In genomic region chr12:40287369-40287975, GRCh38 we compare ENCODE assay signal across 25 cellular contexts.
A peak's percentile ranks its signal among the peaks of the same experiment; 100 is the strongest.
DNase-seq lines count a peak whose midpoint lies in the region; ATAC-seq, FAIRE-seq and TF ChIP-seq lines count a peak whose summit lies in the region.
"Had no signal": no experiment of that assay in that cellular context is flagged by ENCODE, and none has a peak within 500 bp of the region (broad histone marks: within the 10 kb centered on the region; RNA-seq: fewer than 3 reads in every experiment).

No MANE protein-coding gene starts in this region.

- ATAC-seq in A549 (no peak; a peak in 2 of 6 replicates), HepG2 (no peak), T-cell (replicated peaks in 1 of 4) (no peak)
- ATAC-seq: GM23338, HCT116 had no signal

- no peak overlapping the region for H2AFZ ChIP-seq in HepG2 (ENCODE audit: low read length)
- H2AFZ ChIP-seq: GM23338 had no signal

- in situ Hi-C loops in SK-MEL-5 (cut with HindIII; ENCODE audit: low pct_unique_long_range_greater_than_20kb, low sequenced_read_pairs) (no loop called here), HepG2 (cut with HindIII; ENCODE audit: extremely low pct_ligation_motif_present, low pct_unique_long_range_greater_than_20kb) (no loop called here)

- H3K27ac ChIP-seq in A549 = no peak overlapping the region; a peak in 1 of 6 replicates
- H3K27ac ChIP-seq in HepG2 (ENCODE audit: extremely low read length, insufficient read depth, low read length) = no peak overlapping the region
- H3K27ac ChIP-seq: 22Rv1; BLaER1 treated with 17β-estradiol and CSF1 and Interleukin-3, amounts not matched to agents 10 nM and 100 nM had no signal

- POLR2A ChIA-PET in A549 (lab: Yijun Ruan, JAX) = interaction anchor here (0.6 kb wide), 1 partner anchor 29 kb away, joined by 3 read pairs; no protein-coding TSS in a partner anchor
- POLR2A ChIA-PET in HepG2 (lab: Yijun Ruan, JAX) = no interaction called here
- POLR2A ChIA-PET in T-cell (lab: Charles Lee) = no interaction called here

- peak overlapping the region; percentile 12; the same call in 1 of the 3 replicates for H3K4me3 ChIP-seq in A549
- H3K4me3 ChIP-seq in HepG2 (replicated peaks in 1 of 3; ENCODE audit: insufficient read depth in 1 of 3, low read depth in 2 of 3, low read length in 3 of 3) = no peak overlapping the region
- H3K4me3 ChIP-seq: BLaER1 treated with 17β-estradiol and CSF1 and Interleukin-3, amounts not matched to agents 10 nM and 100 nM; GM23338 had no signal

- peaks cover 0 to 7% (median 0%) of the 10 kb centered on the region in 3 donors for H3K9me3 Mint-ChIP-seq in T-cell
- H3K9me3 Mint-ChIP-seq: CD4-positive, alpha-beta T cell had no signal

- no peaks in the 10 kb centered on the region for H3K4me1 Mint-ChIP-seq in T-cell
- H3K4me1 Mint-ChIP-seq: CD14-positive monocyte; CD8-positive, alpha-beta memory T cell; GM23338; H9 had no signal

- H3K27me3 ChIP-seq in HepG2 (ENCODE audit: control insufficient read depth in 1 of 2, insufficient read depth in 2 of 2, low read length in 2 of 2) = no peaks in the 10 kb centered on the region
- H3K27me3 ChIP-seq: BE2C; BLaER1 treated with 17β-estradiol and CSF1 and Interleukin-3, amounts not matched to agents 10 nM and 100 nM had no signal

- 1% methylated on average over 7 of the region's 7 CpGs for WGBS in A549 (ENCODE audit: missing lambda C conversion rate)
- 2% methylated on average over 7 of the region's 7 CpGs for WGBS in HepG2 (ENCODE audit: low lambda C conversion rate)

- peak in 1 of 2 experiments; percentile 37; a peak in 3 of 5 replicates for TF ChIP-seq RAD21 in A549 (conservative IDR thresholded peaks at IDR 0.05 in 1 of 2, IDR thresholded peaks at IDR 0.05 in 1 of 2)
- no peak for TF ChIP-seq RAD21 in HepG2 (CRISPR knock-in tag; IDR thresholded peaks at IDR 0.05)

- H3K36me3 Mint-ChIP-seq in T-cell = no peaks in the 10 kb centered on the region

- CTCF ChIA-PET in A549 (lab: Yijun Ruan, JAX) (no interaction called here), HepG2 (lab: Yijun Ruan, JAX; ENCODE audit: low intra/inter-chr PET ratio, low total read pairs) (no interaction called here), T-cell (lab: Charles Lee) (no interaction called here)

- TF ChIP-seq POLR2A in A549 (IDR thresholded peaks at IDR 0.05; ENCODE audit: low read length) = no peak
- no peak for TF ChIP-seq POLR2A in HepG2 (IDR thresholded peaks at IDR 0.05; ENCODE audit: insufficient read depth in 1 of 2, low read depth in 2 of 2, low read length in 2 of 2)

- no peak overlapping the region for H3K4me2 ChIP-seq in A549
- H3K4me2 ChIP-seq in HepG2 (ENCODE audit: low read depth, low read length) = peak overlapping the region; percentile 37; the same call in 1 of the 2 replicates
- H3K4me2 ChIP-seq: BLaER1 treated with 17β-estradiol and CSF1 and Interleukin-3, amounts not matched to agents 10 nM and 100 nM; GM23338 had no signal

- peaks cover 14% of the 10 kb centered on the region; the same call in 1 of the 3 replicates for H3K9me3 ChIP-seq in A549
- peaks cover 11% of the 10 kb centered on the region; the same call in 1 of the 2 replicates for H3K9me3 ChIP-seq in HepG2 (ENCODE audit: low read length)
- H3K9me3 ChIP-seq: BE2C had no signal

- DNase-seq in A549 (ENCODE audit: low read depth in 1 of 2, low spot score in 1 of 2) (peak; percentile 53 to 90), GM19239 (ENCODE audit: insufficient read length, low spot score) (no peak), SK-MEL-5 (ENCODE audit: low read depth, low spot score) (peak; percentile 78), HepG2 (ENCODE audit: low spot score) (peak; percentile 7), T-cell (no peak), KG1 (lab: John Stamatoyannopoulos, UW) (no peak), NOMO-1 (lab: John Stamatoyannopoulos, UW; ENCODE audit: unreplicated experiment in 2 of 2) (no peak)
- DNase-seq in NK-92 treated with Interleukin-12 subunit alpha and Interleukin-12 subunit beta, amount 100 ng/mL, for 24 hours (lab: John Stamatoyannopoulos, UW) = no peak
- DNase-seq: ACHN; AML-193; BE2C; CD4-positive, alpha-beta T cell; CD8-positive, alpha-beta memory T cell; COR-L47; DMS153; DND-41; H9 had no signal

- H3K79me2 ChIP-seq in HepG2 (ENCODE audit: insufficient read depth, low read length) = no peaks in the 10 kb centered on the region

- H3K4me3 Mint-ChIP-seq in T-cell = no peak overlapping the region
- H3K4me3 Mint-ChIP-seq: CD14-positive monocyte; CD4-positive, alpha-beta T cell; CD8-positive, alpha-beta memory T cell; GM23338; H9 had no signal

- peaks cover 9% of the 10 kb centered on the region for H3K4me1 ChIP-seq in A549
- H3K4me1 ChIP-seq in HepG2 (ENCODE audit: insufficient read depth, low read length) = peaks cover 11% of the 10 kb centered on the region; the same call in 1 of the 2 replicates
- H3K4me1 ChIP-seq: BE2C; BLaER1 treated with 17β-estradiol and CSF1 and Interleukin-3, amounts not matched to agents 10 nM and 100 nM had no signal

- no peak overlapping the region for H3K9ac ChIP-seq in HepG2 (ENCODE audit: insufficient read depth, low read depth, low read length)
- H3K9ac ChIP-seq: BLaER1 treated with 17β-estradiol and CSF1 and Interleukin-3, amounts not matched to agents 10 nM and 100 nM had no signal

- H3K27me3 Mint-ChIP-seq in T-cell = no peaks in the 10 kb centered on the region
- H3K27me3 Mint-ChIP-seq: CD4-positive, alpha-beta T cell; CD8-positive, alpha-beta memory T cell had no signal

- intact Hi-C loops in HepG2 (cut with micrococcal nuclease; ENCODE audit: unreplicated experiment) = no loop called here

- TF ChIP-seq CTCF in A549 (IDR thresholded peaks at IDR 0.05) = no peak
- TF ChIP-seq CTCF in HepG2 (CRISPR knock-in tag; IDR thresholded peaks at IDR 0.05) = no peak

- peak; percentile 34 to 63; a peak in 2 of 5 replicates for TF ChIP-seq EP300 in A549 (IDR thresholded peaks at IDR 0.05)
- no peak for TF ChIP-seq EP300 in HepG2 (IDR thresholded peaks at IDR 0.05; ENCODE audit: low read depth in 2 of 2, low read length in 2 of 2)
- TF ChIP-seq EP300 in HepG2 (CRISPR knock-in tag; IDR thresholded peaks at IDR 0.05; ENCODE audit: borderline replicate concordance) = no peak

- no peaks in the 10 kb centered on the region for H4K20me1 ChIP-seq in HepG2 (ENCODE audit: insufficient read depth, low read length)
- H4K20me1 ChIP-seq: BLaER1 treated with 17β-estradiol and CSF1 and Interleukin-3, amounts not matched to agents 10 nM and 100 nM had no signal

- FAIRE-seq in A549 (lab: Jason Lieb, UNC) (peak; percentile 97), GM19239 (lab: Jason Lieb, UNC) (peak; percentile 37), HepG2 (lab: Jason Lieb, UNC) (no peak)
- FAIRE-seq: A204.1, G401.6, GM12892 had no signal

- BruUV-seq in HepG2 (replicated peaks; lab: Mats Ljungman, UMichigan) = no TSS peak

- no peaks in the 10 kb centered on the region for H3K36me3 ChIP-seq in HepG2 (replicated peaks in 1 of 2; ENCODE audit: control insufficient read depth in 1 of 2, insufficient read depth in 2 of 2, low read length in 2 of 2)
- H3K36me3 ChIP-seq: BE2C had no signal

- no peak overlapping the region for H3K27ac Mint-ChIP-seq in T-cell
- H3K27ac Mint-ChIP-seq: CD14-positive monocyte; CD4-positive, alpha-beta T cell; CD8-positive, alpha-beta memory T cell; GM23338; H9 had no signal

TF ChIP-seq in A549, 52 proteins besides CTCF, POLR2A, EP300 and RAD21 (continues in another document):
- TF ChIP-seq HOXB5 (CRISPR knock-in tag; IDR thresholded peaks at IDR 0.05) (peak; percentile 98), JUN (IDR thresholded peaks at IDR 0.05) (peak; percentile 46 to 82; a peak in 3 of 5 replicates), MAFK (IDR thresholded peaks at IDR 0.05; ENCODE audit: partially characterized antibody) (peak; percentile 75), RCOR1 (IDR thresholded peaks at IDR 0.05; ENCODE audit: low read depth, low read length) (no peak), PBX3 (IDR thresholded peaks at IDR 0.05) (peak; percentile 75; the same call in 1 of the 2 replicates), JUNB (IDR thresholded peaks at IDR 0.05) (peak; percentile 72), GATA3 (IDR thresholded peaks at IDR 0.05; ENCODE audit: borderline replicate concordance) (peak; percentile 94), CEBPB (IDR thresholded peaks at IDR 0.05) (peak in 1 of 2 experiments; percentile 24; a peak in 1 of 4 replicates), SREBF2 (IDR thresholded peaks at IDR 0.05) (no peak), SMC3 (IDR thresholded peaks at IDR 0.05) (no peak; the same call in 2 of the 3 replicates), KDM1A (IDR thresholded peaks at IDR 0.05; ENCODE audit: low read depth) (no peak)

TF ChIP-seq in HepG2, 621 proteins besides CTCF, POLR2A, EP300 and RAD21 (continues in another document):
- TF ChIP-seq SOX13 (IDR thresholded peaks at IDR 0.05) = no peak
- peak in 1 of 2 experiments; percentile 87; a peak in 2 of 4 replicates for TF ChIP-seq SOX13 (CRISPR knock-in tag; conservative IDR thresholded peaks at IDR 0.05 in 1 of 2, IDR thresholded peaks at IDR 0.05 in 1 of 2)
- TF ChIP-seq NR2F6 (IDR thresholded peaks at IDR 0.05) = peak; percentile 19; the same call in 1 of the 2 replicates
- no peak for TF ChIP-seq NR2F6 (CRISPR knock-in tag; IDR thresholded peaks at IDR 0.05)
- no peak for TF ChIP-seq ZNF292 (CRISPR knock-in tag; IDR thresholded peaks at IDR 0.05; ENCODE audit: borderline replicate concordance, low read depth)
- no peak for TF ChIP-seq ZFP36 (IDR thresholded peaks at IDR 0.05; ENCODE audit: borderline replicate concordance, low read depth, low read length, partially characterized antibody)
- no peak for TF ChIP-seq TCF7 (IDR thresholded peaks at IDR 0.05; ENCODE audit: low read depth)

Comparison
In these comparisons a context has a peak if more than half of its experiments do, and no peak if none do; other contexts are left out.
1. DNase-seq: peak in A549 (2 of 2), SK-MEL-5 (single experiment) and HepG2 (single experiment); none in GM19239 (single experiment), T-cell (0 of 34), KG1 (single experiment), NK-92 treated with Interleukin-12 subunit alpha and Interleukin-12 subunit beta, amount 100 ng/mL, for 24 hours (single experiment) and NOMO-1 (0 of 2).
2. Of the 38 proteins assayed by ChIP-seq in both HepG2 and A549: peak only in HepG2: none; only in A549: BCL3, EP300, FOSL2, JUN, JUNB, MAFK and 2 more; in both: none; in neither: 28; mixed calls (peak in some experiments, not most) for 2.